Comparison of ENCODE assay signal across 26 cellular contexts in genomic region chr6:110530671-110531070, GRCh38. TPM values are rescaled to one million over a fixed set of nuclear protein-coding genes. Genes with fewer than 3 reads are reported as not detected.
DNase-seq lines count a peak whose midpoint lies in the region; ATAC-seq and TF ChIP-seq lines count a peak whose summit lies in the region.
"Had no signal": no experiment of that assay in that cellular context is flagged by ENCODE, and none has a peak within 500 bp of the region (broad histone marks: within the 10 kb centered on the region; RNA-seq: fewer than 3 reads in every experiment).

No MANE protein-coding gene starts in this region.

- no peak for TF ChIP-seq EP300 in esophagus muscularis mucosa (IDR thresholded peaks at IDR 0.05)

- H3K9me3 ChIP-seq in esophagus muscularis mucosa, result no peaks in the 10 kb centered on the region
- H3K9me3 ChIP-seq: body of pancreas, colonic mucosa, neutrophil, upper lobe of right lung had no signal

- CTCF ChIA-PET in activated naive CD4-positive, alpha-beta T cell treated with anti-CD3 and anti-CD28 coated beads, Interleukin-2, amount 10 ng/mL, durations not matched to agents 7 days and 5 days (lab: Charles Lee), result no interaction called here

- H3K27me3 ChIP-seq in esophagus muscularis mucosa, result no peaks in the 10 kb centered on the region
- H3K27me3 ChIP-seq: BLaER1, body of pancreas, colonic mucosa, neutrophil, spleen, upper lobe of right lung had no signal

- TF ChIP-seq CTCF in esophagus muscularis mucosa (IDR thresholded peaks at IDR 0.05), result no peak

- no peak overlapping the region for H3K27ac ChIP-seq in esophagus muscularis mucosa (replicated peaks in 1 of 4)
- H3K27ac ChIP-seq: A549, BLaER1, body of pancreas, colonic mucosa, HL-60, neutrophil, spleen, upper lobe of right lung had no signal

- DNase-seq in activated naive CD4-positive, alpha-beta T cell treated with anti-CD3 and anti-CD28 coated beads, Interleukin-2, amount 50 U/mL, for 72 hours (ENCODE audit: low spot score in 2 of 2), result no peak
- no peak for DNase-seq in activated naive CD4-positive, alpha-beta T cell treated with anti-CD3 and anti-CD28 coated beads, Interleukin-2, amount 10 ng/mL, durations not matched to agents 7 days and 5 days
- DNase-seq in RPMI7951 (ENCODE audit: low read depth) (peak; percentile 45), esophagus muscularis mucosa (ENCODE audit: extremely low spot score) (peak; percentile 34), left colon (no peak), GDM1 (lab: John Stamatoyannopoulos, UW) (no peak)
- DNase-seq in stimulated activated naive CD8-positive, alpha-beta T cell treated with anti-CD3 and anti-CD28 coated beads, Interleukin-15, amount 100 ng/mL, for 72 hours, result no peak
- DNase-seq: activated CD4-positive, alpha-beta T cell treated with anti-CD3 and anti-CD28 coated beads for 1 hour; body of pancreas; Calu3; colonic mucosa; hippocampal formation; islet precursor cell; NCI-H1092; NCI-H2029 treated with DMSO at 0.1 percent for 48 hours; NCI-H446 treated with DMSO at 0.1 percent for 48 hours; spleen; T1000; upper lobe of right lung had no signal

- peaks cover 10% of the 10 kb centered on the region for H3K27me3 Mint-ChIP-seq in activated naive CD4-positive, alpha-beta T cell treated with anti-CD3 and anti-CD28 coated beads, Interleukin-2, amount 10 ng/mL, durations not matched to agents 7 days and 5 days
- H3K27me3 Mint-ChIP-seq in stimulated activated naive CD8-positive, alpha-beta T cell treated with anti-CD3 and anti-CD28 coated beads, Interleukin-15, amount 100 ng/mL, for 72 hours, result peaks cover 27% of the 10 kb centered on the region

- no peak overlapping the region for H3K27ac Mint-ChIP-seq in activated naive CD4-positive, alpha-beta T cell treated with anti-CD3 and anti-CD28 coated beads, Interleukin-2, amount 50 U/mL, for 72 hours
- H3K27ac Mint-ChIP-seq in activated naive CD4-positive, alpha-beta T cell treated with anti-CD3 and anti-CD28 coated beads, Interleukin-2, amount 10 ng/mL, durations not matched to agents 7 days and 5 days, result no peak overlapping the region
- H3K27ac Mint-ChIP-seq in stimulated activated naive CD8-positive, alpha-beta T cell treated with anti-CD3 and anti-CD28 coated beads, Interleukin-15, amount 100 ng/mL, for 72 hours, result peak overlapping the region; percentile 24 to 55

- H3K4me3 ChIP-seq in esophagus muscularis mucosa, result no peak overlapping the region
- H3K4me3 ChIP-seq: A549, BLaER1, body of pancreas, colonic mucosa, lung, spleen, upper lobe of right lung had no signal

- H3K4me3 Mint-ChIP-seq in activated naive CD4-positive, alpha-beta T cell treated with anti-CD3 and anti-CD28 coated beads, Interleukin-2, amount 10 ng/mL, durations not matched to agents 7 days and 5 days, result no peak overlapping the region
- no peak overlapping the region for H3K4me3 Mint-ChIP-seq in stimulated activated naive CD8-positive, alpha-beta T cell treated with anti-CD3 and anti-CD28 coated beads, Interleukin-15, amount 100 ng/mL, for 72 hours

- peaks cover 10% of the 10 kb centered on the region for H3K4me1 Mint-ChIP-seq in activated naive CD4-positive, alpha-beta T cell treated with anti-CD3 and anti-CD28 coated beads, Interleukin-2, amount 10 ng/mL, durations not matched to agents 7 days and 5 days
- peaks cover 20% of the 10 kb centered on the region for H3K4me1 Mint-ChIP-seq in stimulated activated naive CD8-positive, alpha-beta T cell treated with anti-CD3 and anti-CD28 coated beads, Interleukin-15, amount 100 ng/mL, for 72 hours

- H3K9me3 Mint-ChIP-seq in activated naive CD4-positive, alpha-beta T cell treated with anti-CD3 and anti-CD28 coated beads, Interleukin-2, amount 50 U/mL, for 72 hours, result no peaks in the 10 kb centered on the region
- H3K9me3 Mint-ChIP-seq in activated naive CD4-positive, alpha-beta T cell treated with anti-CD3 and anti-CD28 coated beads, Interleukin-2, amount 10 ng/mL, durations not matched to agents 7 days and 5 days, result no peaks in the 10 kb centered on the region
- H3K9me3 Mint-ChIP-seq in stimulated activated naive CD8-positive, alpha-beta T cell treated with anti-CD3 and anti-CD28 coated beads, Interleukin-15, amount 100 ng/mL, for 72 hours, result no peaks in the 10 kb centered on the region

- peaks cover 3 to 10% (median 9%) of the 10 kb centered on the region in 4 donors for H3K4me1 ChIP-seq in esophagus muscularis mucosa
- H3K4me1 ChIP-seq: body of pancreas, colonic mucosa, upper lobe of right lung had no signal

- no peak for TF ChIP-seq POLR2A in esophagus muscularis mucosa (IDR thresholded peaks at IDR 0.05; ENCODE audit: low read depth)

- 69% methylated on average over 2 of the region's 2 CpGs for WGBS in esophagus muscularis mucosa

- H3K36me3 ChIP-seq in esophagus muscularis mucosa, result no peaks in the 10 kb centered on the region
- H3K36me3 ChIP-seq: BLaER1, colonic mucosa, neutrophil, spleen, upper lobe of right lung had no signal

- peak; percentile 52 to 60 for ATAC-seq in activated naive CD4-positive, alpha-beta T cell treated with anti-CD3 and anti-CD28 coated beads, Interleukin-2, amount 50 U/mL, for 72 hours
- ATAC-seq in stimulated activated naive CD8-positive, alpha-beta T cell treated with anti-CD3 and anti-CD28 coated beads, Interleukin-15, amount 100 ng/mL, for 72 hours, result no peak
- ATAC-seq in GM21390 (IDR thresholded peaks at IDR 0.05; ENCODE audit: unreplicated experiment) (no peak), left colon (no peak)
- ATAC-seq: A549, body of pancreas, upper lobe of right lung had no signal

- peaks cover 0 to 5% of the 10 kb centered on the region in 2 donors for H3K36me3 Mint-ChIP-seq in activated naive CD4-positive, alpha-beta T cell treated with anti-CD3 and anti-CD28 coated beads, Interleukin-2, amount 50 U/mL, for 72 hours
- H3K36me3 Mint-ChIP-seq in activated naive CD4-positive, alpha-beta T cell treated with anti-CD3 and anti-CD28 coated beads, Interleukin-2, amount 10 ng/mL, durations not matched to agents 7 days and 5 days, result no peaks in the 10 kb centered on the region

- intact Hi-C loops in esophagus muscularis mucosa (cut with DNase I), result no loop called here
- intact Hi-C loops in left colon (cut with DNase I, micrococcal nuclease), result no loop called here

RNA-seq across cellular contexts. Expression of gene SLC22A16, which starts 54.3 kb away (rescaled TPM):
- total RNA-seq in activated naive CD4-positive, alpha-beta T cell treated with anti-CD3 and anti-CD28 coated beads, Interleukin-2, amount 50 U/mL, for 72 hours, result not detected
- not detected in 2 replicates for total RNA-seq in RPMI7951 (2014; rRNA removed; shearing (Covaris generic))
- under 1 TPM in 1 of 4 donors, not detected in 3; 0.50 TPM for total RNA-seq in esophagus muscularis mucosa
- not detected for total RNA-seq in left colon
- total RNA-seq: body of pancreas, Calu3, pulmonary artery endothelial cell had no signal

Comparison
In these comparisons a context has a peak if more than half of its experiments do, and no peak if none do; other contexts are left out.
1. ATAC-seq: peak in activated naive CD4-positive, alpha-beta T cell treated with anti-CD3 and anti-CD28 coated beads, Interleukin-2, amount 50 U/mL, for 72 hours (2 of 2); none in stimulated activated naive CD8-positive, alpha-beta T cell treated with anti-CD3 and anti-CD28 coated beads, Interleukin-15, amount 100 ng/mL, for 72 hours (single experiment), GM21390 (single experiment) and left colon (single experiment).
2. DNase-seq: peak in RPMI7951 (single experiment) and esophagus muscularis mucosa (single experiment); none in activated naive CD4-positive, alpha-beta T cell treated with anti-CD3 and anti-CD28 coated beads, Interleukin-2, amount 50 U/mL, for 72 hours (0 of 2), activated naive CD4-positive, alpha-beta T cell treated with anti-CD3 and anti-CD28 coated beads, Interleukin-2, amount 10 ng/mL, durations not matched to agents 7 days and 5 days (single experiment), stimulated activated naive CD8-positive, alpha-beta T cell treated with anti-CD3 and anti-CD28 coated beads, Interleukin-15, amount 100 ng/mL, for 72 hours (0 of 2), left colon (0 of 2) and GDM1 (single experiment).
3. H3K27ac Mint-ChIP-seq: peak in stimulated activated naive CD8-positive, alpha-beta T cell treated with anti-CD3 and anti-CD28 coated beads, Interleukin-15, amount 100 ng/mL, for 72 hours (2 of 2); none in activated naive CD4-positive, alpha-beta T cell treated with anti-CD3 and anti-CD28 coated beads, Interleukin-2, amount 50 U/mL, for 72 hours (0 of 2) and activated naive CD4-positive, alpha-beta T cell treated with anti-CD3 and anti-CD28 coated beads, Interleukin-2, amount 10 ng/mL, durations not matched to agents 7 days and 5 days (single experiment).